In genomic region chr1:1004780-1005697, GRCh38 we compare ENCODE assay signal across 1 cellular context.
TF ChIP-seq lines count a peak whose summit lies in the region.

No MANE protein-coding gene starts in this region.

TF ChIP-seq in K562, 482 proteins besides CTCF, POLR2A, EP300 and RAD21 (continued from another document and continues in another):
- TF ChIP-seq CREB3L1 (IDR thresholded peaks at IDR 0.05; ENCODE audit: borderline replicate concordance, low read depth) (peak; percentile 42; the same call in 1 of the 2 replicates), ZNF143 (CRISPR knock-in tag; IDR thresholded peaks at IDR 0.05) (no peak), PHTF2 (CRISPR knock-in tag; IDR thresholded peaks at IDR 0.05) (no peak), E2F8 (IDR thresholded peaks at IDR 0.05; ENCODE audit: low read depth, partially characterized antibody) (peak; percentile 30), CCAR2 (IDR thresholded peaks at IDR 0.05; ENCODE audit: low read depth, low read length) (no peak), NR3C1 (CRISPR knock-in tag; IDR thresholded peaks at IDR 0.05) (no peak), PPARD (CRISPR knock-in tag; IDR thresholded peaks at IDR 0.05) (no peak), MBD2 (IDR thresholded peaks at IDR 0.05; ENCODE audit: borderline replicate concordance, low read depth) (no peak), ZNF445 (CRISPR knock-in tag; IDR thresholded peaks at IDR 0.05; ENCODE audit: low read depth) (0 out of 2 replicates have a peak, but pooled peaks have one; percentile 32), GTF3C2 (IDR thresholded peaks at IDR 0.05; ENCODE audit: borderline replicate concordance, extremely low read depth, insufficient read length) (no peak), RFX5 (IDR thresholded peaks at IDR 0.05; ENCODE audit: low read depth, low read length) (no peak), RBM25 (IDR thresholded peaks at IDR 0.05; ENCODE audit: low read depth, low read length, severe bottlenecking) (no peak), LEF1 (IDR thresholded peaks at IDR 0.05) (peak; percentile 91), ZNF140 (CRISPR knock-in tag; IDR thresholded peaks at IDR 0.05) (no peak), BCOR (IDR thresholded peaks at IDR 0.05) (peak; percentile 58), TAL1 (IDR thresholded peaks at IDR 0.05) (peak; percentile 42; the same call in 1 of the 2 replicates), CHD1 (IDR thresholded peaks at IDR 0.05; ENCODE audit: low read length) (no peak), ZNF324 (CRISPR knock-in tag; IDR thresholded peaks at IDR 0.05) (no peak), CC2D1A (IDR thresholded peaks at IDR 0.05) (no peak), TARDBP (IDR thresholded peaks at IDR 0.05) (no peak), CXXC5 (CRISPR knock-in tag; IDR thresholded peaks at IDR 0.05) (peak; percentile 71), NCOR1 (IDR thresholded peaks at IDR 0.05) (peak; percentile 76), NFXL1 (CRISPR knock-in tag; IDR thresholded peaks at IDR 0.05) (no peak), PTTG1 (tag; IDR thresholded peaks at IDR 0.05; ENCODE audit: low read depth) (no peak), HMG20A (CRISPR knock-in tag; conservative IDR thresholded peaks at IDR 0.05) (no peak), GTF2F1 (IDR thresholded peaks at IDR 0.05; ENCODE audit: low read depth, low read length) (no peak), ARID4B (CRISPR knock-in tag; IDR thresholded peaks at IDR 0.05) (0 out of 2 replicates have a peak, but pooled peaks have one; percentile 49), SMAD1 (IDR thresholded peaks at IDR 0.05; ENCODE audit: low read depth, low read length, partially characterized antibody) (no peak), TGIF2 (CRISPR knock-in tag; IDR thresholded peaks at IDR 0.05) (no peak), ZBTB2 (IDR thresholded peaks at IDR 0.05) (peak; percentile 75), KLF16 (IDR thresholded peaks at IDR 0.05) (peak; percentile 69), SRSF1 (IDR thresholded peaks at IDR 0.05; ENCODE audit: low read depth, low read length) (no peak), ZNF282 (CRISPR knock-in tag; IDR thresholded peaks at IDR 0.05) (no peak), E2F4 (CRISPR knock-in tag; IDR thresholded peaks at IDR 0.05; ENCODE audit: low read depth) (no peak), ARID3A (IDR thresholded peaks at IDR 0.05; ENCODE audit: borderline replicate concordance, low read depth, low read length) (no peak), ZNF175 (CRISPR knock-in tag; IDR thresholded peaks at IDR 0.05; ENCODE audit: low read depth) (peak; percentile 86), MECOM (CRISPR knock-in tag; IDR thresholded peaks at IDR 0.05) (peak; percentile 73; the same call in 1 of the 2 replicates), PHF21A (IDR thresholded peaks at IDR 0.05; ENCODE audit: borderline replicate concordance, low read depth) (no peak; the same call in 1 of the 2 replicates), ZNF224 (CRISPR knock-in tag; IDR thresholded peaks at IDR 0.05) (no peak), RBM17 (IDR thresholded peaks at IDR 0.05; ENCODE audit: borderline replicate concordance, low read depth, low read length) (no peak), HMGXB4 (CRISPR knock-in tag; IDR thresholded peaks at IDR 0.05) (no peak), DPF2 (IDR thresholded peaks at IDR 0.05) (peak; percentile 83), SIRT6 (IDR thresholded peaks at IDR 0.05; ENCODE audit: low read depth, low read length) (no peak), RFX7 (CRISPR knock-in tag; IDR thresholded peaks at IDR 0.05) (no peak), FOXK2 (conservative IDR thresholded peaks at IDR 0.05 in 1 of 2, IDR thresholded peaks at IDR 0.05 in 1 of 2; ENCODE audit: low read depth in 2 of 2) (no peak), TCFL5 (CRISPR knock-in tag; conservative IDR thresholded peaks at IDR 0.05) (no peak), MXD1 (CRISPR knock-in tag; IDR thresholded peaks at IDR 0.05; ENCODE audit: borderline replicate concordance, poor library complexity, severe bottlenecking) (no peak), ZNF512 (tag; IDR thresholded peaks at IDR 0.05) (no peak)
